ENCODE assay signal across 14 cellular contexts in genomic region chr3:106029941-106030619, GRCh38.
"Had no signal": no experiment of that assay in that cellular context is flagged by ENCODE, and none has a peak within 500 bp of the region (broad histone marks: within the 10 kb centered on the region; RNA-seq: fewer than 3 reads in every experiment).

No MANE protein-coding gene starts in this region.

- FAIRE-seq: islet of Langerhans, urothelium cell line had no signal

- H3K27me3 ChIP-seq: dorsolateral prefrontal cortex, esophagus muscularis mucosa had no signal

- H3K79me2 ChIP-seq: parathyroid adenoma had no signal

- H3K4me1 ChIP-seq: parathyroid adenoma had no signal

- ATAC-seq: activated naive CD8-positive, alpha-beta T cell treated with anti-CD3 and anti-CD28 coated beads, Interleukin-2, amount 50 U/mL, for 24 hours; WTC11 had no signal

- H2AFZ ChIP-seq: parathyroid adenoma had no signal

- H3K9me3 ChIP-seq: esophagus muscularis mucosa, left ventricle myocardium inferior had no signal

- H3K36me3 ChIP-seq: esophagus muscularis mucosa, left ventricle myocardium inferior had no signal

- DNase-seq: activated CD4-positive, alpha-beta T cell treated with anti-CD3 and anti-CD28 coated beads, Interleukin-2, amount 10 ng/mL, durations not matched to agents 24 days and 14 days; activated naive CD4-positive, alpha-beta T cell treated with Interleukin-2 at 50 U/mL for 16 hours; activated naive CD8-positive, alpha-beta T cell treated with anti-CD3 and anti-CD28 coated beads, Interleukin-2, amount 50 U/mL, for 24 hours; dorsolateral prefrontal cortex; foreskin melanocyte; head of caudate nucleus; left ventricle myocardium inferior; mesendoderm had no signal

- H3K27ac ChIP-seq: dorsolateral prefrontal cortex, esophagus muscularis mucosa, left ventricle myocardium inferior, parathyroid adenoma, skin epidermis had no signal

- H3K4me3 ChIP-seq: dorsolateral prefrontal cortex, esophagus muscularis mucosa, left ventricle myocardium inferior, skin epidermis had no signal

- H3K9ac ChIP-seq: parathyroid adenoma had no signal
